In the genomic region with DNA sequence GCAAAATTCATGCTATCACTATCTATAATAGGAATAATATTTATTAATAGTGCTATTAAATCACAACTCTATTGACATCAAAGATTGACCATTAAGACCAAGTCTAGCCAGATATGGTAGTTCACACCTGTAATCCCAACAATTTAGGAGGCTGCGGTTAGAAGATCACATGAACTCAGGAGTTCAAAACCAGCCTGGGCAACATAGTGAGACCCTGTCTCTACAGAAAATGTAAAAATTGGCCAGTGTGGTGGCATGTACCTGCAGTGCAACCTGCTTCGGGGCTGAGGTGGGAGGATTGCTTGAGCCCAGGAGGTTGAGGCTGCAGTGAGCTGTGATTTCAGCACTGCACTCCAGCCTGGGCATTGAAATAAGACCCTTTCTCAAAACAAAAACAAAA, we compare ENCODE assay signal across 21 cellular contexts.
"Had no signal": no experiment of that assay in that cellular context is flagged by ENCODE, and none has a peak within 500 bp of the region (broad histone marks: within the 10 kb centered on the region; RNA-seq: fewer than 3 reads in every experiment).

No MANE protein-coding gene starts in this region.

- H3K4me3 Mint-ChIP-seq: natural killer cell treated with Interleukin-12 subunit alpha and Interleukin-12 subunit beta and Interleukin-15 and Interleukin-18, amount 100 ng/mL, for 72 hours; type B pancreatic cell had no signal

- ATAC-seq: gastrocnemius medialis; left lobe of liver; natural killer cell treated with Interleukin-12 subunit alpha and Interleukin-12 subunit beta and Interleukin-15 and Interleukin-18, amount 100 ng/mL, for 72 hours; pancreas; right cardiac atrium had no signal

- H3K27ac ChIP-seq: epithelial cell of prostate, pancreas had no signal

- FAIRE-seq: pancreas, small intestine, urothelium cell line had no signal

- H3K4me1 ChIP-seq: pancreas had no signal

- H3K9me3 Mint-ChIP-seq: natural killer cell treated with Interleukin-12 subunit alpha and Interleukin-12 subunit beta and Interleukin-15 and Interleukin-18, amount 100 ng/mL, for 72 hours; type B pancreatic cell had no signal

- DNase-seq: cortex of kidney; dorsolateral prefrontal cortex; effector CD8-positive, alpha-beta T cell; gastrocnemius medialis; islet precursor cell; mammary epithelial cell; midbrain; occipital lobe; pancreas; right cardiac atrium; small intestine; stimulated activated CD4-positive, alpha-beta T cell treated with anti-CD3 and anti-CD28 coated beads, Interleukin-12 subunit alpha, Interleukin-12 subunit beta, amount 100 ng/mL, for 4 hours; stimulated activated CD4-positive, alpha-beta T cell treated with anti-CD3 and anti-CD28 coated beads, Interleukin-2, amount 100 ng/mL, for 48 hours; stimulated activated naive CD4-positive, alpha-beta T cell treated with Interleukin-2 at 50 U/mL for 16 hours had no signal

- H3K36me3 ChIP-seq: pancreas had no signal

- H3K36me3 Mint-ChIP-seq: natural killer cell treated with Interleukin-12 subunit alpha and Interleukin-12 subunit beta and Interleukin-15 and Interleukin-18, amount 100 ng/mL, for 72 hours had no signal

- H3K27me3 Mint-ChIP-seq: natural killer cell treated with Interleukin-12 subunit alpha and Interleukin-12 subunit beta and Interleukin-15 and Interleukin-18, amount 100 ng/mL, for 72 hours; progenitor cell of endocrine pancreas; type B pancreatic cell had no signal

- H3K27ac Mint-ChIP-seq: natural killer cell treated with Interleukin-12 subunit alpha and Interleukin-12 subunit beta and Interleukin-15 and Interleukin-18, amount 100 ng/mL, for 72 hours; progenitor cell of endocrine pancreas; type B pancreatic cell had no signal

- H3K27me3 ChIP-seq: dorsolateral prefrontal cortex, esophagus muscularis mucosa, gastrocnemius medialis, pancreas had no signal

- H3K9me3 ChIP-seq: esophagus muscularis mucosa, gastrocnemius medialis, pancreas had no signal

- H3K4me3 ChIP-seq: dorsolateral prefrontal cortex, esophagus muscularis mucosa, gastrocnemius medialis, pancreas had no signal
